8 cellular contexts compared by ENCODE assay signal in the genomic region with DNA sequence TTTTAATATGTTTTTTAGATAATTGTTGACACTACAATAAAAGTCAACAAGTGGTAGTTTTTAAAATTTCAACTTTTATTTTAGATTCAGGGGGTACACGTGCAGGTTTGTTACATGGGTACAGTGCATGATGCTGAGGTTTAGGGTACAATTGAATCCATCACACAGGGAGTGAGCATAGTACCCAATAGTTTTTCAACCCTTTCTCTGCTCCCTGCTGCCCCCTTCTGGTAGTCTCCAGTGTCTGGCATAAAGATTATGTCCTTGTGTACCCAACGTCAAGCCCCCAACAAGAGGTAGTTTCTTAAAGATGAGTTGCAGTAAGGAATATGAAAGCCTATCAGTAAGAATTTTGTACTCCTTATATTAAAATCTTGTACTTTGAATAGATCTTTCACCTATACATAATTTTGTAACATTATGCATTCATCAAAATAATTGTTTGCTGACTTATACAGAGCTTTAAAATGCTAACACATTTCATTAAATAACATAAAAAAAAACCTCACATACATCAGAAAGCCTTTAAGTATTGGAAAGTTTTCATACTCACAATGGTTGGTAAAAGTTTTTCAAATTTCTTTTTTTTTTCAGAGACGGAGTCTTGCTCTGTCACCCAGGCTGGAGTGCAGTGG.
A peak's percentile ranks its signal among the peaks of the same experiment; 100 is the strongest.
DNase-seq lines count a peak whose midpoint lies in the region; ATAC-seq lines count a peak whose summit lies in the region.

No MANE protein-coding gene starts in this region.

- ATAC-seq in GM21515 (IDR thresholded peaks at IDR 0.05; ENCODE audit: unreplicated experiment), result peak; percentile 82

- no peaks in the 10 kb centered on the region for H3K4me1 ChIP-seq in adipocyte (ENCODE audit: control insufficient read depth, insufficient read depth, low read length)

- H3K36me3 ChIP-seq in adipocyte (ENCODE audit: control insufficient read depth, insufficient read depth, low read length, severe bottlenecking), result no peaks in the 10 kb centered on the region

- H3K9me3 ChIP-seq in adipocyte (ENCODE audit: control insufficient read depth, low read length), result no peaks in the 10 kb centered on the region

- H3K27me3 ChIP-seq in adipocyte (replicated peaks; ENCODE audit: control insufficient read depth, insufficient read depth, low read length), result no peaks in the 10 kb centered on the region

- no peak overlapping the region for H3K4me3 ChIP-seq in adipocyte (ENCODE audit: low read length)

- DNase-seq in DMS153 treated with DMSO at 0.1 percent for 48 hours (lab: John Stamatoyannopoulos, UW; ENCODE audit: unreplicated experiment), result peak; percentile 17
- DNase-seq in MV-4-11 (lab: John Stamatoyannopoulos, UW), result peak; percentile 54
- peak; percentile 72 for DNase-seq in T follicular helper cell (ENCODE audit: low read depth)
- DNase-seq in adipocyte (ENCODE audit: low read depth), result peak; percentile 78
- peak; percentile 74 for DNase-seq in inferior parietal cortex (ENCODE audit: extremely low spot score)
- DNase-seq in stimulated activated CD4-positive, alpha-beta T cell treated with anti-CD3 and anti-CD28 coated beads, Interleukin-4, amount 100 ng/mL, for 24 hours, result peak; percentile 87
- no peak for DNase-seq in amniotic stem cell (lab: John Stamatoyannopoulos, UW)

- no peak overlapping the region for H3K9ac ChIP-seq in adipocyte (ENCODE audit: low read length)
